12 cellular contexts compared by ENCODE assay signal in the genomic region with DNA sequence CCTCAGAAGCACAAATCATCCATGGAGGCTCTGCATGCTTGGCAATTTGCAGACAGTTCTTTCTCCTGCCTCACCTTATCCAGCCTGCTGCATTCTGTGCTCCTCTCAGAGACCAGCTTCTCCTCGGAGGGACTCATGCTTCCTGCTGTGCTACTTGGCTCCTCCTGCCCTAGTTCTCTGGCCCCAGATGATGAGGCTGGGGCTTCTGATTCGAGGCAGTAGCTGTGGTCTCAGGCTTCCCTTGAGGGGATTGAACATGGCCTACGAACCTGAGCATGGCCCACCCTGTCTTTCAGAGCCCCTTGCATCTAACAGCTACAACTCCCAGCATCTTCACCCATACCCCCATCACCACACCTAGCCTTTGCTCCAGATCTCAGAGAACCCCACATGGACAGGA.
"Had no signal": no experiment of that assay in that cellular context is flagged by ENCODE, and none has a peak within 500 bp of the region (broad histone marks: within the 10 kb centered on the region; RNA-seq: fewer than 3 reads in every experiment).

No MANE protein-coding gene starts in this region.

- H3K27ac Mint-ChIP-seq: activated CD8-positive, alpha-beta T cell treated with anti-CD3 and anti-CD28 coated beads, Interleukin-2, amount 10 ng/mL, durations not matched to agents 7 days and 5 days; type B pancreatic cell had no signal

- H3K4me1 ChIP-seq: parathyroid adenoma had no signal

- H3K27ac ChIP-seq: esophagus squamous epithelium, parathyroid adenoma had no signal

- H3K9me3 ChIP-seq: esophagus squamous epithelium had no signal

- H3K36me3 ChIP-seq: esophagus squamous epithelium had no signal

- H3K4me3 ChIP-seq: esophagus squamous epithelium had no signal

- H3K4me3 Mint-ChIP-seq: activated CD8-positive, alpha-beta T cell treated with anti-CD3 and anti-CD28 coated beads, Interleukin-2, amount 10 ng/mL, durations not matched to agents 7 days and 5 days; activated naive CD8-positive, alpha-beta T cell treated with anti-CD3 and anti-CD28 coated beads, Interleukin-2, amount 10 ng/mL, durations not matched to agents 7 days and 5 days; type B pancreatic cell had no signal

- H3K79me2 ChIP-seq: parathyroid adenoma had no signal

- ATAC-seq: activated CD8-positive, alpha-beta T cell treated with anti-CD3 and anti-CD28 coated beads, Interleukin-2, amount 10 ng/mL, durations not matched to agents 7 days and 5 days had no signal

- H3K27me3 Mint-ChIP-seq: activated naive CD8-positive, alpha-beta T cell treated with anti-CD3 and anti-CD28 coated beads, Interleukin-2, amount 10 ng/mL, durations not matched to agents 7 days and 5 days had no signal

- H3K27me3 ChIP-seq: esophagus squamous epithelium had no signal

- DNase-seq: activated CD4-positive, alpha-beta T cell treated with anti-CD3 and anti-CD28 coated beads for 48 hours; activated CD8-positive, alpha-beta T cell treated with anti-CD3 and anti-CD28 coated beads, Interleukin-2, amount 10 ng/mL, durations not matched to agents 7 days and 5 days; activated gamma-delta T cell; activated naive CD8-positive, alpha-beta T cell treated with anti-CD3 and anti-CD28 coated beads, Interleukin-2, amount 10 ng/mL, durations not matched to agents 7 days and 5 days; anterior cingulate cortex; esophagus squamous epithelium; foreskin fibroblast; stimulated activated CD4-positive, alpha-beta T cell treated with anti-CD3 and anti-CD28 coated beads, Interleukin-2, amount 100 ng/mL, for 24 hours; stimulated activated naive CD4-positive, alpha-beta T cell; substantia nigra had no signal

- H2AFZ ChIP-seq: parathyroid adenoma had no signal

- H3K36me3 Mint-ChIP-seq: type B pancreatic cell had no signal

- H3K9me3 Mint-ChIP-seq: activated naive CD8-positive, alpha-beta T cell treated with anti-CD3 and anti-CD28 coated beads, Interleukin-2, amount 10 ng/mL, durations not matched to agents 7 days and 5 days; type B pancreatic cell had no signal
